In the genomic region with DNA sequence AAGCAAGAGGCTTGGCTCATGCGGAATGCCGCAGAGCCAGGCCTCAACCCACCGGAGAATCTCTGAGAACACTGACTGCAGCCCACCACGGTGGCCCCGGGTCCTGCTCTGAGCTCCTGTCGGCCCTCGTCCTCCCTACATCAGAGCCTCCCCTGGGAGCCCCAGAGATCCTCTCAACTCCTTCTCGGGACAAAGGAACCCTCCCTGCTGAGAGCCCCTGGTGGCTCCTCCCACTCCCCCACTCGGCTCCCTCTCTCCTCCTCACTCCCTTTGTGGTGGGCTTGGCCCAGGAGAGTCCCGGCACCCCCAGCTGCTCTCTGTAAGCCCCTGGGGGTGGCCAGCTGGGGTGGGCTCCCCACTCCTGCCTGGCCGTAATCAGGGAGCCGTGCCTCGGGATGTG, we compare ENCODE assay signal across 8 cellular contexts. TPM values are rescaled to one million over a fixed set of nuclear protein-coding genes. Genes with fewer than 3 reads are reported as not detected.
DNase-seq lines count a peak whose midpoint lies in the region; ATAC-seq, FAIRE-seq and TF ChIP-seq lines count a peak whose summit lies in the region.

No MANE protein-coding gene starts in this region.

- peak; percentile 2 for ATAC-seq in GM21367 (IDR thresholded peaks at IDR 0.05; ENCODE audit: unreplicated experiment)

- in situ Hi-C loops in ACHN (cut with HindIII; ENCODE audit: low pct_ligation_motif_present, low pct_unique_long_range_greater_than_20kb, low sequenced_read_pairs), result no loop called here

- H3K27ac ChIP-seq in RWPE1 (peak overlapping the region; percentile 99), parathyroid adenoma (peak overlapping the region; percentile 78)

- H3K79me2 ChIP-seq in parathyroid adenoma, result no peaks in the 10 kb centered on the region

- peak overlapping the region; percentile 80 for H3K4me2 ChIP-seq in parathyroid adenoma (ENCODE audit: low read length)

- H3K27me3 ChIP-seq in parathyroid adenoma (ENCODE audit: control insufficient read depth, insufficient read depth, low read length), result no peaks in the 10 kb centered on the region

- no peaks in the 10 kb centered on the region for H3K9me3 ChIP-seq in parathyroid adenoma (ENCODE audit: control insufficient read depth, low read length)

- peak overlapping the region; percentile 76 for H3K9ac ChIP-seq in parathyroid adenoma

- CTCF ChIA-PET in RWPE1 (lab: Yijun Ruan, JAX), result interaction anchor here (0.6 to 1.0 kb wide), 4 partner anchors 12 to 1489 kb away, joined by 3 to 4 read pairs (median 3); no protein-coding TSS in a partner anchor

- no peaks in the 10 kb centered on the region for H3K36me3 ChIP-seq in parathyroid adenoma (ENCODE audit: control insufficient read depth, insufficient read depth, low read length)

- DNase-seq in ACHN (peak; percentile 37), RWPE1 (ENCODE audit: low spot score) (no peak), epithelial cell of proximal tubule (ENCODE audit: low read depth) (no peak), NK-92 (lab: John Stamatoyannopoulos, UW; ENCODE audit: unreplicated experiment) (no peak), RCC 7860 (ENCODE audit: low spot score) (no peak), SKM-1 treated with dmso at 0.1 percent for 144 hours (lab: John Stamatoyannopoulos, UW; ENCODE audit: unreplicated experiment) (no peak)

- FAIRE-seq in RCC 7860 (lab: Jason Lieb, UNC), result no peak

- H3K4me3 ChIP-seq in epithelial cell of proximal tubule (ENCODE audit: low read depth, low read length) (peak overlapping the region; percentile 58), parathyroid adenoma (ENCODE audit: low read depth, low read length) (peak overlapping the region; percentile 60)

- peak overlapping the region; percentile 100 for H2AFZ ChIP-seq in parathyroid adenoma

- TF ChIP-seq CTCF in RWPE1 (conservative IDR thresholded peaks at IDR 0.05; ENCODE audit: low read depth), result no peak
- no peak for TF ChIP-seq CTCF in epithelial cell of proximal tubule (conservative IDR thresholded peaks at IDR 0.05; ENCODE audit: low read depth, low read length)
- no peak for TF ChIP-seq CTCF in parathyroid adenoma (IDR thresholded peaks at IDR 0.05)

- POLR2A ChIA-PET in RWPE1 (lab: Yijun Ruan, JAX; ENCODE audit: low non-redundant PET), result interaction anchor here (1.3 kb wide), 1 partner anchor 10 kb away, joined by 3 read pairs; no protein-coding TSS in a partner anchor

- peaks cover 18% of the 10 kb centered on the region for H3K4me1 ChIP-seq in parathyroid adenoma

RNA-seq across cellular contexts. Expression of a gene that starts 11.1 kb away (rescaled TPM):
- total RNA-seq in epithelial cell of proximal tubule, result 100 and 130 TPM in 2 replicates

RNA-seq across cellular contexts. Expression of a gene that starts 45.7 kb away (rescaled TPM):
- total RNA-seq in epithelial cell of proximal tubule, result 1.7 and 2.3 TPM in 2 replicates
